Comparison of ENCODE assay signal across 24 cellular contexts in genomic region chr6:132390017-132390416, GRCh38. TPM values are rescaled to one million over a fixed set of nuclear protein-coding genes. Genes with fewer than 3 reads are reported as not detected.
"Had no signal": no experiment of that assay in that cellular context is flagged by ENCODE, and none has a peak within 500 bp of the region (broad histone marks: within the 10 kb centered on the region; RNA-seq: fewer than 3 reads in every experiment).

No MANE protein-coding gene starts in this region.

- H3K4me1 Mint-ChIP-seq: activated naive CD4-positive, alpha-beta T cell treated with anti-CD3 and anti-CD28 coated beads, Interleukin-2, amount 10 ng/mL, durations not matched to agents 7 days and 5 days; naive thymus-derived CD4-positive, alpha-beta T cell had no signal

- H3K4me2 ChIP-seq: smooth muscle cell had no signal

- H3K27me3 ChIP-seq: foreskin keratinocyte, sigmoid colon, testis, uterus had no signal

- H3K9me3 ChIP-seq: testis had no signal

- H3K27ac Mint-ChIP-seq: activated naive CD4-positive, alpha-beta T cell treated with anti-CD3 and anti-CD28 coated beads, Interleukin-2, amount 10 ng/mL, durations not matched to agents 7 days and 5 days; activated T-cell treated with anti-CD3 and anti-CD28 coated beads, Interleukin-2, amount 50 U/mL, for 72 hours; naive thymus-derived CD4-positive, alpha-beta T cell had no signal

- DNase-seq: activated CD4-positive, alpha-beta T cell treated with anti-CD3 and anti-CD28 coated beads for 4 hours; activated CD4-positive, alpha-beta T cell treated with anti-CD3 and anti-CD28 coated beads, Interleukin-2, amount 50 U/mL, for 48 hours; activated CD4-positive, CD25-positive, alpha-beta regulatory T cell; activated effector memory CD4-positive, alpha-beta T cell treated with anti-CD3 and anti-CD28 coated beads, Interleukin-2, amount 50 U/mL, for 16 hours; activated naive CD4-positive, alpha-beta T cell treated with anti-CD3 and anti-CD28 coated beads, Interleukin-2, amount 10 ng/mL, durations not matched to agents 7 days and 5 days; activated T-cell treated with anti-CD3 and anti-CD28 coated beads, Interleukin-2, amount 50 U/mL, for 72 hours; central memory CD4-positive, alpha-beta T cell; dermis blood vessel endothelial cell; effector CD8-positive, alpha-beta T cell; erythroblast; foreskin keratinocyte; lower lobe of right lung; naive thymus-derived CD4-positive, alpha-beta T cell; occipital lobe; retina; sigmoid colon; stimulated activated CD4-positive, alpha-beta T cell treated with anti-CD3 and anti-CD28 coated beads, Interleukin-15, amount 100 ng/mL, for 24 hours; stimulated activated naive CD4-positive, alpha-beta T cell; testis; trophoblast cell; uterus had no signal

- H3K4me3 Mint-ChIP-seq: activated naive CD4-positive, alpha-beta T cell treated with anti-CD3 and anti-CD28 coated beads, Interleukin-2, amount 10 ng/mL, durations not matched to agents 7 days and 5 days; activated T-cell treated with anti-CD3 and anti-CD28 coated beads, Interleukin-2, amount 50 U/mL, for 72 hours; naive thymus-derived CD4-positive, alpha-beta T cell; neural crest cell had no signal

- H3K4me3 ChIP-seq: lower lobe of right lung, sigmoid colon, smooth muscle cell, testis, uterus had no signal

- H3K27ac ChIP-seq: foreskin keratinocyte, lower lobe of right lung, sigmoid colon, testis had no signal

- H3K27me3 Mint-ChIP-seq: activated naive CD4-positive, alpha-beta T cell treated with anti-CD3 and anti-CD28 coated beads, Interleukin-2, amount 10 ng/mL, durations not matched to agents 7 days and 5 days had no signal

- H3K36me3 ChIP-seq: lower lobe of right lung, sigmoid colon, uterus had no signal

- H3K36me3 Mint-ChIP-seq: activated naive CD4-positive, alpha-beta T cell treated with anti-CD3 and anti-CD28 coated beads, Interleukin-2, amount 10 ng/mL, durations not matched to agents 7 days and 5 days had no signal

- H3K4me1 ChIP-seq: lower lobe of right lung, sigmoid colon, testis, uterus had no signal

- ATAC-seq: activated T-cell treated with anti-CD3 and anti-CD28 coated beads, Interleukin-2, amount 50 U/mL, for 72 hours; foreskin keratinocyte; left lobe of liver; lower lobe of right lung; naive thymus-derived CD4-positive, alpha-beta T cell had no signal

RNA-seq across cellular contexts. Expression of gene MOXD1, which starts 11.3 kb away (rescaled TPM):
- total RNA-seq: activated T-cell treated with anti-CD3 and anti-CD28 coated beads, Interleukin-2, amount 50 U/mL, for 72 hours; naive thymus-derived CD4-positive, alpha-beta T cell had no signal
